Comparison of ENCODE assay signal across 30 cellular contexts in genomic region chr17:73683788-73684582, GRCh38. TPM values are rescaled to one million over a fixed set of nuclear protein-coding genes. Genes with fewer than 3 reads are reported as not detected.
DNase-seq lines count a peak whose midpoint lies in the region; ATAC-seq, FAIRE-seq and TF ChIP-seq lines count a peak whose summit lies in the region.
"Had no signal": no experiment of that assay in that cellular context is flagged by ENCODE, and none has a peak within 500 bp of the region (broad histone marks: within the 10 kb centered on the region; RNA-seq: fewer than 3 reads in every experiment).

No MANE protein-coding gene starts in this region.

- peaks cover 9% of the 10 kb centered on the region for H3K4me1 ChIP-seq in HepG2 (ENCODE audit: insufficient read depth, low read length)
- H3K4me1 ChIP-seq in right lobe of liver: no peaks in the 10 kb centered on the region
- no peaks in the 10 kb centered on the region for H3K4me1 ChIP-seq in esophagus muscularis mucosa
- no peaks in the 10 kb centered on the region for H3K4me1 ChIP-seq in left ventricle myocardium inferior
- H3K4me1 ChIP-seq: gastrocnemius medialis, HAP-1 had no signal

- no peak overlapping the region for H3K9ac ChIP-seq in HepG2 (ENCODE audit: insufficient read depth, low read depth, low read length)
- H3K9ac ChIP-seq: BLaER1 had no signal

- H3K36me3 ChIP-seq in HepG2 (replicated peaks in 1 of 2; ENCODE audit: control insufficient read depth in 1 of 2, insufficient read depth in 2 of 2, low read length in 2 of 2) (no peaks in the 10 kb centered on the region), right lobe of liver (no peaks in the 10 kb centered on the region), esophagus muscularis mucosa (no peaks in the 10 kb centered on the region), left ventricle myocardium inferior (no peaks in the 10 kb centered on the region)
- H3K36me3 ChIP-seq: BLaER1, gastrocnemius medialis, HAP-1 had no signal

- CTCF ChIA-PET in HepG2 (lab: Yijun Ruan, JAX; ENCODE audit: low intra/inter-chr PET ratio, low total read pairs): no interaction called here

- H3K9me3 ChIP-seq in HepG2 (ENCODE audit: low read length) (peaks cover 5% of the 10 kb centered on the region; the same call in 1 of the 2 replicates), right lobe of liver (no peaks in the 10 kb centered on the region), esophagus muscularis mucosa (peaks cover 0 to 21% (median 4%) of the 10 kb centered on the region in 4 donors), left ventricle myocardium inferior (replicated peaks) (peaks cover 21% of the 10 kb centered on the region)
- H3K9me3 ChIP-seq: gastrocnemius medialis, HAP-1, mucosa of descending colon had no signal

- intact Hi-C loops in HepG2 (cut with micrococcal nuclease; ENCODE audit: unreplicated experiment) (no loop called here), right lobe of liver (cut with DNase I) (no loop called here), esophagus muscularis mucosa (cut with DNase I) (no loop called here), left ventricle myocardium inferior (cut with micrococcal nuclease) (no loop called here)

- TF ChIP-seq CTCF in HepG2 (CRISPR knock-in tag; IDR thresholded peaks at IDR 0.05) (0 out of 2 replicates have a peak, but pooled peaks have one; percentile 3), right lobe of liver (IDR thresholded peaks at IDR 0.05) (no peak), esophagus muscularis mucosa (IDR thresholded peaks at IDR 0.05) (no peak), left ventricle myocardium inferior (IDR thresholded peaks at IDR 0.05; ENCODE audit: borderline replicate concordance) (no peak)

- H3K4me3 ChIP-seq in HepG2 (replicated peaks in 1 of 3; ENCODE audit: insufficient read depth in 1 of 3, low read depth in 2 of 3, low read length in 3 of 3) (no peak overlapping the region), right lobe of liver (no peak overlapping the region), esophagus muscularis mucosa (no peak overlapping the region), left ventricle myocardium inferior (no peak overlapping the region)
- H3K4me3 ChIP-seq: BLaER1, dorsolateral prefrontal cortex, gastrocnemius medialis, HAP-1, mucosa of descending colon, PC-9 had no signal

- TF ChIP-seq POLR2A in HepG2 (IDR thresholded peaks at IDR 0.05; ENCODE audit: insufficient read depth in 1 of 2, low read depth in 2 of 2, low read length in 2 of 2) (no peak), right lobe of liver (IDR thresholded peaks at IDR 0.05) (no peak), esophagus muscularis mucosa (IDR thresholded peaks at IDR 0.05; ENCODE audit: low read depth) (no peak)

- WGBS in HepG2 (ENCODE audit: low lambda C conversion rate): 37% methylated on average over 8 of the region's 8 CpGs
- WGBS in right lobe of liver (ENCODE audit: insufficient coverage, low coverage, low lambda C conversion rate, missing lambda C conversion rate): 48% methylated on average over 8 of the region's 8 CpGs
- WGBS in esophagus muscularis mucosa: 50% methylated on average over 8 of the region's 8 CpGs

- TF ChIP-seq EP300 in HepG2 (IDR thresholded peaks at IDR 0.05; ENCODE audit: low read depth in 2 of 2, low read length in 2 of 2) (no peak), HepG2 (CRISPR knock-in tag; IDR thresholded peaks at IDR 0.05; ENCODE audit: borderline replicate concordance) (no peak), esophagus muscularis mucosa (IDR thresholded peaks at IDR 0.05) (no peak)

- no peak overlapping the region for H3K27ac ChIP-seq in HepG2 (ENCODE audit: extremely low read length, insufficient read depth, low read length)
- no peak overlapping the region for H3K27ac ChIP-seq in right lobe of liver
- H3K27ac ChIP-seq in esophagus muscularis mucosa (replicated peaks in 1 of 4): no peak overlapping the region
- no peak overlapping the region for H3K27ac ChIP-seq in left ventricle myocardium inferior (replicated peaks)
- H3K27ac ChIP-seq: BLaER1, dorsolateral prefrontal cortex, gastrocnemius medialis, PC-9, VCaP had no signal

- H3K27me3 ChIP-seq in HepG2 (ENCODE audit: control insufficient read depth in 1 of 2, insufficient read depth in 2 of 2, low read length in 2 of 2) (no peaks in the 10 kb centered on the region), right lobe of liver (no peaks in the 10 kb centered on the region), esophagus muscularis mucosa (peaks cover 0 to 20% (median 0%) of the 10 kb centered on the region in 4 donors), left ventricle myocardium inferior (ENCODE audit: low read depth) (peaks cover 38% of the 10 kb centered on the region)
- H3K27me3 ChIP-seq: BLaER1 had no signal

- in situ Hi-C loops in HepG2 (cut with HindIII; ENCODE audit: extremely low pct_ligation_motif_present, low pct_unique_long_range_greater_than_20kb): no loop called here

- no peak overlapping the region for H3K4me2 ChIP-seq in HepG2 (ENCODE audit: low read depth, low read length)
- H3K4me2 ChIP-seq: BLaER1, PC-9 had no signal

- no peak for DNase-seq in HepG2 (ENCODE audit: low spot score)
- DNase-seq in right lobe of liver: no peak
- peak; percentile 12 for DNase-seq in NCI-H446 treated with DMSO at 0.1 percent for 48 hours (lab: John Stamatoyannopoulos, UW)
- DNase-seq in esophagus muscularis mucosa (ENCODE audit: extremely low spot score): peak; percentile 68
- no peak for DNase-seq in left ventricle myocardium inferior
- DNase-seq: activated CD4-positive, alpha-beta T cell treated with anti-CD3 and anti-CD28 coated beads for 4 hours; activated CD8-positive, alpha-beta T cell treated with anti-CD3 and anti-CD28 coated beads, Interleukin-2, amount 10 ng/mL, durations not matched to agents 7 days and 5 days; activated naive CD4-positive, alpha-beta T cell treated with anti-CD3 and anti-CD28 coated beads for 36 hours; amniotic stem cell; cerebellar nuclear complex; dorsolateral prefrontal cortex; gastrocnemius medialis; IMR-90; kidney glomerular epithelial cell; mucosa of descending colon; MV-4-11; natural killer cell; NCI-H510A; PC-9; Right ventricle myocardium superior; stimulated activated CD4-positive, alpha-beta T cell treated with anti-CD3 and anti-CD28 coated beads, Interleukin-15, amount 100 ng/mL, for 24 hours; SW 1271; trophoblast cell had no signal

- no peaks in the 10 kb centered on the region for H3K79me2 ChIP-seq in HepG2 (ENCODE audit: insufficient read depth, low read length)

- no peak for TF ChIP-seq RAD21 in HepG2 (CRISPR knock-in tag; IDR thresholded peaks at IDR 0.05)

- no peak for FAIRE-seq in HepG2 (lab: Jason Lieb, UNC)

- ATAC-seq in HepG2 (no peak), right lobe of liver (no peak), HG02852 (IDR thresholded peaks at IDR 0.05; ENCODE audit: unreplicated experiment) (no peak), GM18907 (IDR thresholded peaks at IDR 0.05; ENCODE audit: unreplicated experiment) (no peak)
- ATAC-seq: activated CD8-positive, alpha-beta T cell treated with anti-CD3 and anti-CD28 coated beads, Interleukin-2, amount 10 ng/mL, durations not matched to agents 7 days and 5 days; gastrocnemius medialis; mucosa of descending colon; natural killer cell; stimulated activated memory B cell treated with anti-CD40 and anti-IgM and Interleukin-4, amounts not matched to agents 10 μg/mL and 1 μg/mL and 100 μg/mL, for 72 hours had no signal

- no peaks in the 10 kb centered on the region for H4K20me1 ChIP-seq in HepG2 (ENCODE audit: insufficient read depth, low read length)
- H4K20me1 ChIP-seq: BLaER1 had no signal

- POLR2A ChIA-PET in HepG2 (lab: Yijun Ruan, JAX): no interaction called here

- BruUV-seq in HepG2 (replicated peaks; lab: Mats Ljungman, UMichigan): no TSS peak

- no peak overlapping the region for H2AFZ ChIP-seq in HepG2 (ENCODE audit: low read length)
- H2AFZ ChIP-seq: PC-9 had no signal

RNA-seq across cellular contexts. Expression of gene SDK2, which starts 39.7 kb away (rescaled TPM):
- total RNA-seq in HepG2 (2016; rRNA removed; fragmentation: Illumina TruSeq; extraction: Trizol) (not detected in 2 replicates), right lobe of liver (under 1 TPM; 0.11 to 0.46 (median 0.25) TPM), esophagus muscularis mucosa (1 to 10 TPM in 2 of 4 donors, under 1 TPM in 2; 0.42 to 2.0 (median 1.2) TPM), left ventricle myocardium inferior (2.2 TPM)
- 0.18 TPM in 1 of 2 replicates, not detected in the other for total RNA-seq in HepG2 (2016; cell fraction: cytosol; rRNA removed; fragmentation: Illumina TruSeq; extraction: Trizol; ENCODE audit: low read depth)
- total RNA-seq in HepG2 (2016; cell fraction: insoluble cytoplasmic fraction; rRNA removed; fragmentation: Illumina TruSeq; extraction: Trizol): not detected in 2 replicates
- not detected in 2 replicates for total RNA-seq in HepG2 (2016; cell fraction: membrane; rRNA removed; fragmentation: Illumina TruSeq; extraction: Trizol)
- total RNA-seq in HepG2 (2016; cell fraction: nucleus; rRNA removed; fragmentation: Illumina TruSeq; extraction: Trizol): not detected in 2 replicates
- polyA plus RNA-seq in HepG2 (2011; rRNA removed): not detected in 2 replicates
- polyA plus RNA-seq in HepG2 (2011; cell fraction: cytosol; rRNA removed): not detected in 2 replicates
- not detected in 2 replicates for polyA plus RNA-seq in HepG2 (2011; cell fraction: nucleus; rRNA removed)
- not detected in 2 replicates for polyA plus RNA-seq in HepG2 (2012)
- polyA plus RNA-seq in HepG2 (2016; cell fraction: cytosol; fragmentation: Illumina TruSeq; extraction: Trizol; ENCODE audit: low read depth): not detected in 2 replicates
- polyA plus RNA-seq in HepG2 (2016; cell fraction: insoluble cytoplasmic fraction; fragmentation: Illumina TruSeq; extraction: Trizol; ENCODE audit: low read depth): not detected in 2 replicates
- polyA plus RNA-seq in HepG2 (2016; cell fraction: membrane; fragmentation: Illumina TruSeq; extraction: Trizol; ENCODE audit: low read depth): not detected in 2 replicates
- not detected in 2 replicates for polyA plus RNA-seq in HepG2 (2016; cell fraction: nucleus; fragmentation: Illumina TruSeq; extraction: Trizol; ENCODE audit: insufficient read depth, low read depth)
- not detected in 2 replicates for polyA minus RNA-seq in HepG2 (2011; rRNA and poly(A)+ RNA removed; ENCODE audit: low replicate concordance)
- polyA minus RNA-seq in HepG2 (2011; cell fraction: cytosol; rRNA and poly(A)+ RNA removed): not detected in 2 replicates
- polyA minus RNA-seq in HepG2 (2011; cell fraction: nucleus; rRNA and poly(A)+ RNA removed): not detected in 2 replicates
- total RNA-seq: lung microvascular endothelial cell had no signal

Comparison
In these comparisons a context has a peak if more than half of its experiments do, and no peak if none do; other contexts are left out.
1. DNase-seq: peak in NCI-H446 treated with DMSO at 0.1 percent for 48 hours (single experiment) and esophagus muscularis mucosa (single experiment); none in HepG2 (single experiment), right lobe of liver (0 of 3) and left ventricle myocardium inferior (single experiment).